In genomic region chr5:163385824-163386223, GRCh38 we compare ENCODE assay signal across 28 cellular contexts.
"Had no signal": no experiment of that assay in that cellular context is flagged by ENCODE, and none has a peak within 500 bp of the region (broad histone marks: within the 10 kb centered on the region; RNA-seq: fewer than 3 reads in every experiment).

No MANE protein-coding gene starts in this region.

- H3K9me3 ChIP-seq: body of pancreas, SJCRH30, SK-N-SH had no signal

- H3K36me3 ChIP-seq: SJCRH30 had no signal

- H3K27ac Mint-ChIP-seq: activated CD4-positive, alpha-beta T cell treated with anti-CD3 and anti-CD28 coated beads for 36 hours; activated CD4-positive, alpha-beta T cell treated with anti-CD3 and anti-CD28 coated beads, Interleukin-2, amount 10 ng/mL, durations not matched to agents 7 days and 5 days; activated CD8-positive, alpha-beta T cell treated with anti-CD3 and anti-CD28 coated beads, Interleukin-2, amount 10 ng/mL, durations not matched to agents 7 days and 5 days; activated naive CD4-positive, alpha-beta T cell treated with anti-CD3 and anti-CD28 coated beads, Interleukin-2, amount 50 U/mL, for 24 hours; activated naive CD8-positive, alpha-beta T cell treated with anti-CD3 and anti-CD28 coated beads, Interleukin-2, amount 10 ng/mL, durations not matched to agents 7 days and 5 days; activated T-cell treated with anti-CD3 and anti-CD28 coated beads, Interleukin-2, amount 50 U/mL, for 24 hours; activated T-helper 2 cell treated with anti-CD3 and anti-CD28 coated beads, Interferon-gamma antibody, Interleukin-2, Interleukin-4, amounts not matched to agents 10 μg/mL and 5 μg/mL and 100 μg/mL, durations not matched to agents 14 hours and 24 hours and 36 hours; T-helper 1 cell treated with Interleukin-12 subunit alpha and Interleukin-12 subunit beta and Interleukin-4 antibody, amounts not matched to agents 30 μg/mL and 1 μg/mL, for 36 hours; T-helper 2 cell treated with Interferon-gamma antibody and Interleukin-4, amounts not matched to agents 5 μg/mL and 100 μg/mL, for 36 hours; WTC11 had no signal

- H3K4me3 ChIP-seq: body of pancreas, SJCRH30 had no signal

- H3K9me3 Mint-ChIP-seq: activated CD4-positive, alpha-beta T cell treated with anti-CD3 and anti-CD28 coated beads, Interleukin-2, amount 10 ng/mL, durations not matched to agents 7 days and 5 days; activated naive CD4-positive, alpha-beta T cell treated with anti-CD3 and anti-CD28 coated beads, Interleukin-2, amount 50 U/mL, for 24 hours; activated naive CD8-positive, alpha-beta T cell treated with anti-CD3 and anti-CD28 coated beads, Interleukin-2, amount 10 ng/mL, durations not matched to agents 7 days and 5 days; activated T-cell treated with anti-CD3 and anti-CD28 coated beads, Interleukin-2, amount 50 U/mL, for 24 hours; activated T-helper 2 cell treated with anti-CD3 and anti-CD28 coated beads, Interferon-gamma antibody, Interleukin-2, Interleukin-4, amounts not matched to agents 10 μg/mL and 5 μg/mL and 100 μg/mL, durations not matched to agents 14 hours and 24 hours and 36 hours; T-helper 1 cell treated with Interleukin-12 subunit alpha and Interleukin-12 subunit beta and Interleukin-4 antibody, amounts not matched to agents 30 μg/mL and 1 μg/mL, for 36 hours had no signal

- H3K9ac ChIP-seq: SK-N-SH had no signal

- H3K4me2 ChIP-seq: SK-N-SH had no signal

- H3K27me3 Mint-ChIP-seq: activated naive CD8-positive, alpha-beta T cell treated with anti-CD3 and anti-CD28 coated beads, Interleukin-2, amount 10 ng/mL, durations not matched to agents 7 days and 5 days had no signal

- H3K36me3 Mint-ChIP-seq: activated naive CD4-positive, alpha-beta T cell treated with anti-CD3 and anti-CD28 coated beads, Interleukin-2, amount 50 U/mL, for 24 hours; activated naive CD8-positive, alpha-beta T cell treated with anti-CD3 and anti-CD28 coated beads, Interleukin-2, amount 10 ng/mL, durations not matched to agents 7 days and 5 days had no signal

- H3K27me3 ChIP-seq: body of pancreas, SJCRH30 had no signal

- H3K27ac ChIP-seq: body of pancreas, SJCRH30 had no signal

- DNase-seq: activated CD4-positive, alpha-beta T cell treated with anti-CD3 and anti-CD28 coated beads for 36 hours; activated CD4-positive, alpha-beta T cell treated with anti-CD3 and anti-CD28 coated beads, Interleukin-2, amount 10 ng/mL, durations not matched to agents 7 days and 5 days; activated CD4-positive, alpha-beta T cell treated with anti-CD3 and anti-CD28 coated beads, Interleukin-2, amount 50 U/mL, for 48 hours; activated CD8-positive, alpha-beta T cell treated with anti-CD3 and anti-CD28 coated beads, Interleukin-2, amount 10 ng/mL, durations not matched to agents 7 days and 5 days; activated gamma-delta T cell; activated naive CD4-positive, alpha-beta T cell treated with Interleukin-2 at 50 U/mL for 16 hours; activated naive CD8-positive, alpha-beta T cell treated with anti-CD3 and anti-CD28 coated beads, Interleukin-2, amount 10 ng/mL, durations not matched to agents 7 days and 5 days; activated T-cell treated with anti-CD3 and anti-CD28 coated beads, Interleukin-2, amount 50 U/mL, for 24 hours; amygdala; caudate nucleus; NCI-H1105; NCI-H1417 treated with DMSO at 0.1 percent for 48 hours; NCI-H187 treated with DMSO at 0.1 percent for 48 hours; NCI-H2081; NCI-H2171 treated with DMSO at 0.1 percent for 48 hours; NCI-H2227 treated with DMSO at 0.1 percent for 48 hours; NCI-H510A treated with DMSO at 0.1 percent for 48 hours; SHP77; SJCRH30; SK-N-SH had no signal

- ATAC-seq: activated CD4-positive, alpha-beta T cell treated with anti-CD3 and anti-CD28 coated beads for 36 hours; activated CD4-positive, CD25-positive, alpha-beta regulatory T cell treated with anti-CD3 and anti-CD28 coated beads, Interleukin-2, amount 50 U/mL, for 24 hours; activated CD8-positive, alpha-beta T cell treated with anti-CD3 and anti-CD28 coated beads, Interleukin-2, amount 10 ng/mL, durations not matched to agents 7 days and 5 days; body of pancreas; Panc1; WTC11 had no signal

- H3K4me1 ChIP-seq: SJCRH30 had no signal

- H3K4me1 Mint-ChIP-seq: activated CD4-positive, alpha-beta T cell treated with anti-CD3 and anti-CD28 coated beads for 36 hours; activated CD4-positive, alpha-beta T cell treated with anti-CD3 and anti-CD28 coated beads, Interleukin-2, amount 10 ng/mL, durations not matched to agents 7 days and 5 days; activated naive CD4-positive, alpha-beta T cell treated with anti-CD3 and anti-CD28 coated beads, Interleukin-2, amount 50 U/mL, for 24 hours; activated naive CD8-positive, alpha-beta T cell treated with anti-CD3 and anti-CD28 coated beads, Interleukin-2, amount 10 ng/mL, durations not matched to agents 7 days and 5 days; WTC11 had no signal

- H3K4me3 Mint-ChIP-seq: activated CD4-positive, alpha-beta T cell treated with anti-CD3 and anti-CD28 coated beads for 36 hours; activated CD4-positive, alpha-beta T cell treated with anti-CD3 and anti-CD28 coated beads, Interleukin-2, amount 10 ng/mL, durations not matched to agents 7 days and 5 days; activated CD8-positive, alpha-beta T cell treated with anti-CD3 and anti-CD28 coated beads, Interleukin-2, amount 10 ng/mL, durations not matched to agents 7 days and 5 days; activated naive CD4-positive, alpha-beta T cell treated with anti-CD3 and anti-CD28 coated beads, Interleukin-2, amount 50 U/mL, for 24 hours; activated naive CD8-positive, alpha-beta T cell treated with anti-CD3 and anti-CD28 coated beads, Interleukin-2, amount 10 ng/mL, durations not matched to agents 7 days and 5 days; activated T-cell treated with anti-CD3 and anti-CD28 coated beads, Interleukin-2, amount 50 U/mL, for 24 hours; T-helper 1 cell treated with Interleukin-12 subunit alpha and Interleukin-12 subunit beta and Interleukin-4 antibody, amounts not matched to agents 30 μg/mL and 1 μg/mL, for 36 hours; T-helper 2 cell treated with Interferon-gamma antibody and Interleukin-4, amounts not matched to agents 5 μg/mL and 100 μg/mL, for 36 hours; WTC11 had no signal
